In the genomic region with DNA sequence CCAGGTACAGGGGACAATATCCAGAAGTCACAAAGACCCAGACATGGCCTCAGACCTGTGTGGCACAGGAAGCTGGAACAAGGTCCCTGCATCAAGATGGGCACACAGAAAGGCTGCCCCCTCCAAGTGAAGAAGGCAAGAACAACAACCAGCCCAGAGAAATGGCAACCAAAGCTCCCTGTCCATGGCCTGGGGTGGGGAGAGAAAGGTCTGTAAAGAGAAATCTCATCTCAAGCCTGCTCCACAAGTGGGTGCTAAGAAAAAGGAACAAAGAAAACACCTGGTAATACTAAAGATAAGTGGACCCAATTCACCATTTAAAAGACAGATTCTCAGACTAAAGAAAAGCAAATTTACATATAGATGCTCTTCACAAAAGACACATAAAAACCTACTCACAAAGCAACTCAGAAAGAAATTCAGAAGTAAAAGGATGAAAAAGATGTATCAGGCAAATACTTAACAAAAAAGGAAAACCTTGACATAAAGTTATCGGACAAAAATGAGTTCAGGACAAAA, we compare ENCODE assay signal across 19 cellular contexts.
DNase-seq lines count a peak whose midpoint lies in the region; ATAC-seq and TF ChIP-seq lines count a peak whose summit lies in the region.
"Had no signal": no experiment of that assay in that cellular context is flagged by ENCODE, and none has a peak within 500 bp of the region (broad histone marks: within the 10 kb centered on the region; RNA-seq: fewer than 3 reads in every experiment).

No MANE protein-coding gene starts in this region.

- H2AFZ ChIP-seq in neural progenitor cell (replicated peaks) (no peak overlapping the region), mammary epithelial cell (ENCODE audit: low read depth, low read length) (no peak overlapping the region)
- H2AFZ ChIP-seq: GM23248 had no signal

- H3K9ac ChIP-seq in HUES48 (ENCODE audit: low read depth, low read length), result peak overlapping the region; percentile 19; the same call in 1 of the 2 replicates
- no peak overlapping the region for H3K9ac ChIP-seq in neural progenitor cell
- no peak overlapping the region for H3K9ac ChIP-seq in mammary epithelial cell (ENCODE audit: insufficient read depth, low read length)
- H3K9ac ChIP-seq: GM23248 had no signal

- ATAC-seq in activated T-helper 17 cell treated with anti-CD3 and anti-CD28 coated beads, Interleukin-2, amount 50 U/mL, for 72 hours (replicated peaks), result no peak
- no peak for ATAC-seq in sciatic nerve
- ATAC-seq: Panc1 had no signal

- H3K9me3 ChIP-seq in HUES48 (ENCODE audit: control insufficient read depth, insufficient read depth, low read length) (no peaks in the 10 kb centered on the region), neural progenitor cell (ENCODE audit: low read depth) (no peaks in the 10 kb centered on the region), mammary epithelial cell (replicated peaks; ENCODE audit: insufficient read depth, low read length) (no peaks in the 10 kb centered on the region)
- H3K9me3 ChIP-seq: Caco-2 had no signal

- peaks cover 26% of the 10 kb centered on the region for H3F3A ChIP-seq in neural progenitor cell (ENCODE audit: low read depth)

- H3K4me3 ChIP-seq in HUES48 (ENCODE audit: low read depth, low read length) (no peak overlapping the region), neural progenitor cell (no peak overlapping the region), mammary epithelial cell (replicated peaks in 1 of 3; ENCODE audit: insufficient read depth in 1 of 3, low read depth in 2 of 3, low read length in 3 of 3) (no peak overlapping the region)
- H3K4me3 ChIP-seq: GM23248, SK-N-MC had no signal

- no peaks in the 10 kb centered on the region for H3K27me3 Mint-ChIP-seq in activated T-helper 17 cell treated with anti-CD3 and anti-CD28 coated beads, Interleukin-2, amount 50 U/mL, for 72 hours
- H3K27me3 Mint-ChIP-seq in neural progenitor cell (ENCODE audit: insufficient read depth, low read depth), result no peaks in the 10 kb centered on the region
- H3K27me3 Mint-ChIP-seq: IgD-negative memory B cell had no signal

- CTCF ChIA-PET in mammary epithelial cell (lab: Charles Lee; ENCODE audit: low non-redundant PET), result no interaction called here

- H3K9me3 Mint-ChIP-seq in activated T-helper 17 cell treated with anti-CD3 and anti-CD28 coated beads, Interleukin-2, amount 50 U/mL, for 72 hours, result no peaks in the 10 kb centered on the region
- H3K9me3 Mint-ChIP-seq in neural progenitor cell, result no peaks in the 10 kb centered on the region
- H3K9me3 Mint-ChIP-seq: HFFc6, IgD-negative memory B cell had no signal

- H3K4me1 Mint-ChIP-seq in activated T-helper 17 cell treated with anti-CD3 and anti-CD28 coated beads, Interleukin-2, amount 50 U/mL, for 72 hours, result peaks cover 7% of the 10 kb centered on the region
- peaks cover 13% of the 10 kb centered on the region for H3K4me1 Mint-ChIP-seq in neural progenitor cell

- no peak for TF ChIP-seq CTCF in neural progenitor cell (IDR thresholded peaks at IDR 0.05)
- TF ChIP-seq CTCF in mammary epithelial cell (conservative IDR thresholded peaks at IDR 0.05 in 1 of 2, IDR thresholded peaks at IDR 0.05 in 1 of 2; ENCODE audit: extremely low read depth in 1 of 2, insufficient read depth in 1 of 2, low read depth in 1 of 2, low read length in 2 of 2), result no peak

- dilution Hi-C loops in mammary epithelial cell (cut with HindIII; ENCODE audit: low sequenced_read_pairs), result loop anchor here (5.0 kb wide), 2 partner anchors 95 to 205 kb away; no protein-coding TSS in a partner anchor

- no peaks in the 10 kb centered on the region for H3K36me3 Mint-ChIP-seq in activated T-helper 17 cell treated with anti-CD3 and anti-CD28 coated beads, Interleukin-2, amount 50 U/mL, for 72 hours (ENCODE audit: low read depth)
- H3K36me3 Mint-ChIP-seq in neural progenitor cell, result no peaks in the 10 kb centered on the region

- H3K4me2 ChIP-seq in neural progenitor cell (peak overlapping the region; percentile 35), mammary epithelial cell (ENCODE audit: insufficient read depth, low read depth, low read length) (no peak overlapping the region)

- H3K4me1 ChIP-seq in HUES48 (ENCODE audit: control insufficient read depth, insufficient read depth, low read length) (peaks cover 55% of the 10 kb centered on the region), neural progenitor cell (peaks cover 34% of the 10 kb centered on the region), mammary epithelial cell (ENCODE audit: insufficient read depth, low read length) (peaks cover 3% of the 10 kb centered on the region)
- H3K4me1 ChIP-seq: Caco-2 had no signal

- no peaks in the 10 kb centered on the region for H3K36me3 ChIP-seq in HUES48 (ENCODE audit: control insufficient read depth, insufficient read depth, low read length)
- H3K36me3 ChIP-seq in neural progenitor cell, result no peaks in the 10 kb centered on the region
- H3K36me3 ChIP-seq in mammary epithelial cell (ENCODE audit: insufficient read depth, low read length), result no peaks in the 10 kb centered on the region

- BruUV-seq in mammary epithelial cell (replicated peaks; lab: Mats Ljungman, UMichigan), result no TSS peak

- in situ Hi-C loops in mammary epithelial cell (cut with MboI; ENCODE audit: low sequenced_read_pairs in 2 of 2), result no loop called here

- DNase-seq in NCI-H1436 (lab: John Stamatoyannopoulos, UW), result peak; percentile 39
- no peak for DNase-seq in NCI-H1436 treated with DMSO at 0.1 percent for 48 hours (lab: John Stamatoyannopoulos, UW)
- no peak for DNase-seq in neural progenitor cell (ENCODE audit: low spot score)
- no peak for DNase-seq in sciatic nerve (ENCODE audit: low spot score)
- DNase-seq in NCI-H748 (lab: John Stamatoyannopoulos, UW; ENCODE audit: unreplicated experiment), result no peak
- DNase-seq in mammary epithelial cell, result no peak
- DNase-seq: Caco-2, DMS153, GM23248, HFFc6, NCI-H1930, NCI-H510A, NCI-H82 had no signal

- WGBS in mammary epithelial cell (ENCODE audit: low coverage, missing lambda C conversion rate), result 100% methylated on average over 1 of the region's 1 CpG

- H3K27me3 ChIP-seq in HUES48 (ENCODE audit: control insufficient read depth, insufficient read depth, low read length) (no peaks in the 10 kb centered on the region), neural progenitor cell (no peaks in the 10 kb centered on the region), mammary epithelial cell (ENCODE audit: insufficient read depth, low read length) (no peaks in the 10 kb centered on the region)

- peak overlapping the region; percentile 56 for H3K27ac Mint-ChIP-seq in activated T-helper 17 cell treated with anti-CD3 and anti-CD28 coated beads, Interleukin-2, amount 50 U/mL, for 72 hours
- H3K27ac Mint-ChIP-seq in neural progenitor cell, result no peak overlapping the region
- H3K27ac Mint-ChIP-seq: HFFc6, IgD-negative memory B cell had no signal

- H4K20me1 ChIP-seq in neural progenitor cell (ENCODE audit: low read depth) (peaks cover 9% of the 10 kb centered on the region), mammary epithelial cell (ENCODE audit: insufficient read depth, low read length) (no peaks in the 10 kb centered on the region)

- peak overlapping the region; percentile 36 for H3K27ac ChIP-seq in HUES48 (ENCODE audit: low read depth, low read length)
- no peak overlapping the region for H3K27ac ChIP-seq in neural progenitor cell
- no peak overlapping the region for H3K27ac ChIP-seq in mammary epithelial cell (ENCODE audit: insufficient read depth, low read depth, low read length)
- H3K27ac ChIP-seq: C4-2B, GM23248, SK-N-MC had no signal

- no peak overlapping the region for H3K4me3 Mint-ChIP-seq in activated T-helper 17 cell treated with anti-CD3 and anti-CD28 coated beads, Interleukin-2, amount 50 U/mL, for 72 hours
- H3K4me3 Mint-ChIP-seq in neural progenitor cell, result no peak overlapping the region
- H3K4me3 Mint-ChIP-seq: HFFc6, IgD-negative memory B cell had no signal

- intact Hi-C loops in sciatic nerve (cut with DNase I), result no loop called here
- intact Hi-C loops in mammary epithelial cell (cut with micrococcal nuclease), result no loop called here

- H3K79me2 ChIP-seq in neural progenitor cell (ENCODE audit: low read depth), result peaks cover 6% of the 10 kb centered on the region
- H3K79me2 ChIP-seq in mammary epithelial cell (ENCODE audit: insufficient read depth, low read length), result no peaks in the 10 kb centered on the region
